ENCODE assay signal across 36 cellular contexts in genomic region chr4:41446391-41446790, GRCh38.
"Had no signal": no experiment of that assay in that cellular context is flagged by ENCODE, and none has a peak within 500 bp of the region (broad histone marks: within the 10 kb centered on the region; RNA-seq: fewer than 3 reads in every experiment).

No MANE protein-coding gene starts in this region.

- FAIRE-seq: bronchial epithelial cell, RCC 7860 had no signal

- H3K36me3 Mint-ChIP-seq: activated CD8-positive, alpha-beta memory T cell treated with anti-CD3 and anti-CD28 coated beads, Interleukin-2, amount 10 ng/mL, durations not matched to agents 7 days and 5 days; activated naive CD4-positive, alpha-beta T cell treated with anti-CD3 and anti-CD28 coated beads, Interleukin-2, amount 10 ng/mL, durations not matched to agents 7 days and 5 days; activated naive CD8-positive, alpha-beta T cell had no signal

- H3K27ac Mint-ChIP-seq: activated CD4-positive, alpha-beta memory T cell treated with anti-CD3 and anti-CD28 coated beads, Interleukin-2, amount 10 ng/mL, durations not matched to agents 7 days and 5 days; activated CD8-positive, alpha-beta memory T cell treated with anti-CD3 and anti-CD28 coated beads, Interleukin-2, amount 10 ng/mL, durations not matched to agents 7 days and 5 days; activated naive CD4-positive, alpha-beta T cell treated with anti-CD3 and anti-CD28 coated beads, Interleukin-2, amount 10 ng/mL, durations not matched to agents 7 days and 5 days; activated naive CD8-positive, alpha-beta T cell; activated naive CD8-positive, alpha-beta T cell treated with anti-CD3 and anti-CD28 coated beads, Interleukin-2, amount 50 U/mL, for 24 hours; brain had no signal

- ATAC-seq: activated CD8-positive, alpha-beta memory T cell treated with anti-CD3 and anti-CD28 coated beads, Interleukin-2, amount 10 ng/mL, durations not matched to agents 7 days and 5 days; activated naive CD8-positive, alpha-beta T cell treated with anti-CD3 and anti-CD28 coated beads, Interleukin-2, amount 50 U/mL, for 24 hours; Right ventricle myocardium inferior had no signal

- H3K9me3 ChIP-seq: MG63 had no signal

- H3K9me3 Mint-ChIP-seq: activated naive CD4-positive, alpha-beta T cell treated with anti-CD3 and anti-CD28 coated beads, Interleukin-2, amount 10 ng/mL, durations not matched to agents 7 days and 5 days had no signal

- DNase-seq: activated CD4-positive, alpha-beta memory T cell treated with anti-CD3 and anti-CD28 coated beads, Interleukin-2, amount 10 ng/mL, durations not matched to agents 7 days and 5 days; activated CD4-positive, alpha-beta T cell treated with anti-CD3 and anti-CD28 coated beads for 1 hour; activated CD4-positive, alpha-beta T cell treated with anti-CD3 and anti-CD28 coated beads for 48 hours; activated CD4-positive, CD25-positive, alpha-beta regulatory T cell; activated CD8-positive, alpha-beta memory T cell treated with anti-CD3 and anti-CD28 coated beads for 24 hours; activated CD8-positive, alpha-beta memory T cell treated with anti-CD3 and anti-CD28 coated beads, Interleukin-2, amount 10 ng/mL, durations not matched to agents 7 days and 5 days; activated CD8-positive, alpha-beta memory T cell treated with anti-CD3 and anti-CD28 coated beads, Interleukin-2, amount 50 U/mL, for 48 hours; activated effector memory CD4-positive, alpha-beta T cell treated with Interleukin-2 at 50 U/mL for 16 hours; activated naive CD4-positive, alpha-beta T cell treated with anti-CD3 and anti-CD28 coated beads, Interleukin-2, amount 10 ng/mL, durations not matched to agents 7 days and 5 days; activated naive CD8-positive, alpha-beta T cell treated with anti-CD3 and anti-CD28 coated beads, Interleukin-2, amount 50 U/mL, for 24 hours; activated T-cell treated with anti-CD3 and anti-CD28 coated beads, Interleukin-2, amount 50 U/mL, for 48 hours; anterior cingulate cortex; caudate nucleus; MG63; NCI-H1048; NCI-H1105 treated with DMSO at 0.1 percent for 48 hours; NCI-H1436; NCI-H1694; NCI-H2029; NCI-H345; NCI-H524 treated with DMSO at 0.1 percent for 48 hours; NCI-H748 treated with DMSO at 0.1 percent for 48 hours; NK-92 treated with Interleukin-12 subunit alpha and Interleukin-12 subunit beta, amount 100 ng/mL, for 24 hours; PC-9; SIG-M5; SW 1271; T-helper 1 cell; T-helper 2 cell; T-helper 9 cell; WERI-Rb-1 had no signal

- H3K4me1 Mint-ChIP-seq: activated CD4-positive, alpha-beta memory T cell treated with anti-CD3 and anti-CD28 coated beads, Interleukin-2, amount 10 ng/mL, durations not matched to agents 7 days and 5 days; activated CD8-positive, alpha-beta memory T cell treated with anti-CD3 and anti-CD28 coated beads, Interleukin-2, amount 10 ng/mL, durations not matched to agents 7 days and 5 days; activated naive CD4-positive, alpha-beta T cell treated with anti-CD3 and anti-CD28 coated beads, Interleukin-2, amount 10 ng/mL, durations not matched to agents 7 days and 5 days; activated naive CD8-positive, alpha-beta T cell treated with anti-CD3 and anti-CD28 coated beads, Interleukin-2, amount 50 U/mL, for 24 hours had no signal

- H3K4me3 Mint-ChIP-seq: activated CD4-positive, alpha-beta memory T cell treated with anti-CD3 and anti-CD28 coated beads, Interleukin-2, amount 10 ng/mL, durations not matched to agents 7 days and 5 days; activated CD8-positive, alpha-beta memory T cell treated with anti-CD3 and anti-CD28 coated beads, Interleukin-2, amount 10 ng/mL, durations not matched to agents 7 days and 5 days; activated naive CD4-positive, alpha-beta T cell treated with anti-CD3 and anti-CD28 coated beads, Interleukin-2, amount 10 ng/mL, durations not matched to agents 7 days and 5 days; activated naive CD8-positive, alpha-beta T cell; activated naive CD8-positive, alpha-beta T cell treated with anti-CD3 and anti-CD28 coated beads, Interleukin-2, amount 50 U/mL, for 24 hours; brain had no signal

- H3K4me2 ChIP-seq: PC-9 had no signal

- H3K27me3 ChIP-seq: MG63 had no signal

- H3K27me3 Mint-ChIP-seq: activated CD4-positive, alpha-beta memory T cell treated with anti-CD3 and anti-CD28 coated beads, Interleukin-2, amount 10 ng/mL, durations not matched to agents 7 days and 5 days; activated CD8-positive, alpha-beta memory T cell treated with anti-CD3 and anti-CD28 coated beads, Interleukin-2, amount 10 ng/mL, durations not matched to agents 7 days and 5 days; activated naive CD4-positive, alpha-beta T cell treated with anti-CD3 and anti-CD28 coated beads, Interleukin-2, amount 10 ng/mL, durations not matched to agents 7 days and 5 days; brain had no signal

- H2AFZ ChIP-seq: PC-9 had no signal

- H3K36me3 ChIP-seq: MG63, WERI-Rb-1 had no signal

- H3K27ac ChIP-seq: PC-9, RWPE1, WERI-Rb-1 had no signal

- H3K4me3 ChIP-seq: MG63, PC-9 had no signal
